ENCODE assay signal across 1 cellular context in genomic region chr19:38978315-38978689, GRCh38.
TF ChIP-seq lines count a peak whose summit lies in the region.

No MANE protein-coding gene starts in this region.

TF ChIP-seq in H1, 55 proteins besides CTCF, POLR2A, EP300 and RAD21:
- TF ChIP-seq HDAC2 (IDR thresholded peaks at IDR 0.05; ENCODE audit: borderline replicate concordance in 1 of 2, low read depth in 2 of 2, low read length in 2 of 2): no peak
- TF ChIP-seq RNF2 (IDR thresholded peaks at IDR 0.05; ENCODE audit: borderline replicate concordance, low read depth, low read length, missing control alignments, poor library complexity, severe bottlenecking): no peak
- TF ChIP-seq E2F6 (IDR thresholded peaks at IDR 0.05): no peak
- TF ChIP-seq CBX8 (IDR thresholded peaks at IDR 0.05; ENCODE audit: borderline replicate concordance, low read depth, low read length): no peak
- TF ChIP-seq, protein P1, sequence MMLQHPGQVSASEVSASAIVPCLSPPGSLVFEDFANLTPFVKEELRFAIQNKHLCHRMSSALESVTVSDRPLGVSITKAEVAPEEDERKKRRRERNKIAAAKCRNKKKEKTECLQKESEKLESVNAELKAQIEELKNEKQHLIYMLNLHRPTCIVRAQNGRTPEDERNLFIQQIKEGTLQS (IDR thresholded peaks at IDR 0.05; ENCODE audit: insufficient read depth, low read depth, low read length): no peak
- TF ChIP-seq SIX5 (IDR thresholded peaks at IDR 0.05; ENCODE audit: low read depth, low read length): no peak
- no peak for TF ChIP-seq CHD1 (IDR thresholded peaks at IDR 0.05; ENCODE audit: low read depth, low read length)
- TF ChIP-seq BACH1 (IDR thresholded peaks at IDR 0.05; ENCODE audit: low read length): no peak
- TF ChIP-seq ASH2L (IDR thresholded peaks at IDR 0.05; ENCODE audit: low read length): no peak
- TF ChIP-seq JUND (IDR thresholded peaks at IDR 0.05; ENCODE audit: low read length): no peak
- no peak for TF ChIP-seq HDAC6 (IDR thresholded peaks at IDR 0.05; ENCODE audit: low read depth, low read length)
- TF ChIP-seq, protein P2, sequence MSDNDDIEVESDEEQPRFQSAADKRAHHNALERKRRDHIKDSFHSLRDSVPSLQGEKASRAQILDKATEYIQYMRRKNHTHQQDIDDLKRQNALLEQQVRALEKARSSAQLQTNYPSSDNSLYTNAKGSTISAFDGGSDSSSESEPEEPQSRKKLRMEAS (IDR thresholded peaks at IDR 0.05): no peak
- TF ChIP-seq BCL11A (IDR thresholded peaks at IDR 0.05; ENCODE audit: low read depth in 2 of 2, low read length in 2 of 2): no peak
